1 cellular context compared by ENCODE assay signal in genomic region chr12:48814313-48815280, GRCh38.
TF ChIP-seq lines count a peak whose summit lies in the region.

No MANE protein-coding gene starts in this region.

TF ChIP-seq in K562, 482 proteins besides CTCF, POLR2A, EP300 and RAD21 (continued from another document and continues in another):
- peak; percentile 30; the same call in 1 of the 2 replicates for TF ChIP-seq JUND (IDR thresholded peaks at IDR 0.05; ENCODE audit: borderline replicate concordance, low read depth, low read length)
- TF ChIP-seq JUND (tag; IDR thresholded peaks at IDR 0.05; ENCODE audit: borderline replicate concordance, low read depth, low read length): no peak; the same call in 2 of the 3 replicates
- no peak for TF ChIP-seq HSF4 (CRISPR knock-in tag; IDR thresholded peaks at IDR 0.05; ENCODE audit: borderline replicate concordance)
- TF ChIP-seq ZNF311 (CRISPR knock-in tag; IDR thresholded peaks at IDR 0.05): no peak
- TF ChIP-seq ZNF318 (IDR thresholded peaks at IDR 0.05; ENCODE audit: borderline replicate concordance in 1 of 2, low read depth in 1 of 2): no peak
- 0 out of 2 replicates have a peak, but pooled peaks have one; percentile 68 for TF ChIP-seq AFF4 (CRISPR knock-in tag; IDR thresholded peaks at IDR 0.05)
- TF ChIP-seq TCF3 (CRISPR knock-in tag; IDR thresholded peaks at IDR 0.05): peak; percentile 50; the same call in 1 of the 2 replicates
- TF ChIP-seq ZNF592 (IDR thresholded peaks at IDR 0.05): no peak
- no peak for TF ChIP-seq ID3 (CRISPR knock-in tag; IDR thresholded peaks at IDR 0.05)
- TF ChIP-seq ID3 (tag; IDR thresholded peaks at IDR 0.05): no peak
- no peak for TF ChIP-seq SREBF2 (CRISPR knock-in tag; IDR thresholded peaks at IDR 0.05)
- no peak for TF ChIP-seq MXD1 (CRISPR knock-in tag; IDR thresholded peaks at IDR 0.05; ENCODE audit: borderline replicate concordance, poor library complexity, severe bottlenecking)
- no peak for TF ChIP-seq BDP1 (IDR thresholded peaks at IDR 0.05; ENCODE audit: insufficient read depth, insufficient read length)
- peak; percentile 68; the same call in 1 of the 2 replicates for TF ChIP-seq PHF8 (IDR thresholded peaks at IDR 0.05; ENCODE audit: borderline replicate concordance, low read length)
- TF ChIP-seq CREB5 (CRISPR knock-in tag; IDR thresholded peaks at IDR 0.05): no peak
- no peak for TF ChIP-seq RBM25 (IDR thresholded peaks at IDR 0.05; ENCODE audit: low read depth, low read length, severe bottlenecking)
- no peak for TF ChIP-seq LEF1 (IDR thresholded peaks at IDR 0.05)
- TF ChIP-seq SIRT6 (IDR thresholded peaks at IDR 0.05; ENCODE audit: low read depth, low read length): no peak
- peak; percentile 9 to 73; a peak in 2 of 4 replicates for TF ChIP-seq TEAD1 (CRISPR knock-in tag; IDR thresholded peaks at IDR 0.05)
- peak; percentile 33; the same call in 1 of the 2 replicates for TF ChIP-seq ZNF12 (CRISPR knock-in tag; IDR thresholded peaks at IDR 0.05)
- TF ChIP-seq ZNF511 (CRISPR knock-in tag; IDR thresholded peaks at IDR 0.05): no peak; the same call in 1 of the 2 replicates
- TF ChIP-seq NBN (IDR thresholded peaks at IDR 0.05; ENCODE audit: low read depth): peak; percentile 50
- TF ChIP-seq ZBTB33 (CRISPR knock-in tag; IDR thresholded peaks at IDR 0.05): peak; percentile 31
- TF ChIP-seq KHSRP (IDR thresholded peaks at IDR 0.05): no peak
- TF ChIP-seq BRF2 (IDR thresholded peaks at IDR 0.05; ENCODE audit: borderline replicate concordance, insufficient read depth, insufficient read length): no peak
- TF ChIP-seq TAF9B (IDR thresholded peaks at IDR 0.05; ENCODE audit: partially characterized antibody): no peak
- peak; percentile 54 for TF ChIP-seq DACH1 (IDR thresholded peaks at IDR 0.05; ENCODE audit: partially characterized antibody)
- TF ChIP-seq SMAD3 (CRISPR knock-in tag; conservative IDR thresholded peaks at IDR 0.05): no peak
- TF ChIP-seq ZFP36 (IDR thresholded peaks at IDR 0.05; ENCODE audit: low read depth, low read length, partially characterized antibody): no peak
- no peak for TF ChIP-seq POU5F1 (IDR thresholded peaks at IDR 0.05; ENCODE audit: borderline replicate concordance, low read depth, low read length, partially characterized antibody)
- TF ChIP-seq MAFG (tag; conservative IDR thresholded peaks at IDR 0.05): no peak
- no peak for TF ChIP-seq ZNF76 (CRISPR knock-in tag; IDR thresholded peaks at IDR 0.05; ENCODE audit: borderline replicate concordance)
- TF ChIP-seq NFXL1 (CRISPR knock-in tag; IDR thresholded peaks at IDR 0.05): no peak
- no peak for TF ChIP-seq ZNF253 (CRISPR knock-in tag; conservative IDR thresholded peaks at IDR 0.05)
- no peak for TF ChIP-seq BMI1 (IDR thresholded peaks at IDR 0.05; ENCODE audit: low read length)
